In genomic region chr6:6319947-6320811, GRCh38 we compare ENCODE assay signal across 9 cellular contexts. TPM values are rescaled to one million over a fixed set of nuclear protein-coding genes. Genes with fewer than 3 reads are reported as not detected.
A peak's percentile ranks its signal among the peaks of the same experiment; 100 is the strongest.
DNase-seq lines count a peak whose midpoint lies in the region; ATAC-seq and TF ChIP-seq lines count a peak whose summit lies in the region.
"Had no signal": no experiment of that assay in that cellular context is flagged by ENCODE, and none has a peak within 500 bp of the region (broad histone marks: within the 10 kb centered on the region; RNA-seq: fewer than 3 reads in every experiment).

Gene F13A1 (minus strand): TSS chr6:6320662. CDS start chr6:6318664, 1,998 bp downstream.

- H3K9me3 Mint-ChIP-seq in WTC11: no peaks in the 10 kb centered on the region

- WGBS in thymus: 6% methylated on average over 39 of the region's 39 CpGs

- H3K4me1 Mint-ChIP-seq in WTC11: peaks cover 35% of the 10 kb centered on the region

- H3K4me1 ChIP-seq in left lung (peaks cover 0 to 13% of the 10 kb centered on the region in 2 donors), thymus (ENCODE audit: control insufficient read depth, insufficient read depth, low read length) (no peaks in the 10 kb centered on the region)

- CTCF ChIA-PET in WTC11 (lab: Charles Lee): interaction anchor here (0.7 to 2.3 kb wide), 4 partner anchors 175 to 316 kb away, joined by 3 to 17 read pairs (median 3); no protein-coding TSS in a partner anchor

- H3K4me3 ChIP-seq in left lung (peak within 1 kb of the TSS in 1 of 2 donors; percentile 16), thymus (ENCODE audit: low read length) (no peak within 1 kb of the TSS)

- intact Hi-C loops in left lung (cut with DNase I): no loop called here

- peak; percentile 48 for ATAC-seq in HG02759 (IDR thresholded peaks at IDR 0.05; ENCODE audit: unreplicated experiment)
- peak; percentile 73 for ATAC-seq in WTC11
- ATAC-seq in left lung: peak; percentile 65
- no peak for ATAC-seq in GM19023 (IDR thresholded peaks at IDR 0.05; ENCODE audit: unreplicated experiment)
- ATAC-seq in GM18505 (IDR thresholded peaks at IDR 0.05; ENCODE audit: unreplicated experiment): no peak

- POLR2A ChIA-PET in WTC11 (lab: Charles Lee): interaction anchor here (0.8 kb wide), 1 partner anchor 175 kb away, joined by 4 read pairs; no protein-coding TSS in a partner anchor

- DNase-seq in WTC11 (ENCODE audit: low spot score): peak; percentile 57
- DNase-seq in left lung: peak; percentile 53 to 84
- no peak for DNase-seq in SIG-M5 treated with dmso at 0.1 percent for 504 hours (lab: John Stamatoyannopoulos, UW; ENCODE audit: unreplicated experiment)
- no peak for DNase-seq in NCI-H1694 (lab: John Stamatoyannopoulos, UW)
- DNase-seq: NCI-H226 had no signal

- H3K4me3 Mint-ChIP-seq in WTC11: peak within 1 kb of the TSS; percentile 73

- H3K27me3 ChIP-seq in left lung (peaks cover 8 to 48% of the 10 kb centered on the region in 2 donors), thymus (ENCODE audit: control insufficient read depth, insufficient read depth) (peaks cover 20% of the 10 kb centered on the region)

- no peak for TF ChIP-seq POLR2A in GM18505 (IDR thresholded peaks at IDR 0.05; ENCODE audit: borderline replicate concordance, extremely low read depth, insufficient read depth, insufficient read length)

- no peaks in the 10 kb centered on the region for H3K36me3 ChIP-seq in left lung
- no peaks in the 10 kb centered on the region for H3K36me3 ChIP-seq in thymus (ENCODE audit: control insufficient read depth, insufficient read depth)

- H3K9me3 ChIP-seq in left lung (no peaks in the 10 kb centered on the region), thymus (ENCODE audit: control insufficient read depth) (no peaks in the 10 kb centered on the region)

- no peak within 1 kb of the TSS for H3K27ac Mint-ChIP-seq in WTC11

- TF ChIP-seq CTCF in WTC11 (IDR thresholded peaks at IDR 0.05) (no peak), left lung (IDR thresholded peaks at IDR 0.05) (no peak)

- H3K27ac ChIP-seq in left lung (no peak within 1 kb of the TSS), thymus (ENCODE audit: low read depth) (no peak within 1 kb of the TSS)

- H3K36me3 Mint-ChIP-seq in WTC11: no peaks in the 10 kb centered on the region

- peaks cover 48% of the 10 kb centered on the region for H3K27me3 Mint-ChIP-seq in WTC11 (ENCODE audit: low read depth)

TF ChIP-seq in WTC11, 78 proteins besides CTCF, POLR2A, EP300 and RAD21:
- TF ChIP-seq ZNF532 (CRISPR knock-in tag; IDR thresholded peaks at IDR 0.05; ENCODE audit: borderline replicate concordance) (no peak), NFE2L1 (CRISPR knock-in tag; IDR thresholded peaks at IDR 0.05) (0 out of 2 replicates have a peak, but pooled peaks have one; percentile 43), ZNF138 (CRISPR knock-in tag; conservative IDR thresholded peaks at IDR 0.05) (no peak), ZNF263 (CRISPR knock-in tag; IDR thresholded peaks at IDR 0.05; ENCODE audit: low read depth) (peak; percentile 23; the same call in 1 of the 2 replicates), FOXK1 (CRISPR knock-in tag; IDR thresholded peaks at IDR 0.05) (peak; percentile 26; the same call in 1 of the 2 replicates), ZNF232 (CRISPR knock-in tag; IDR thresholded peaks at IDR 0.05) (0 out of 2 replicates have a peak, but pooled peaks have one; percentile 13), JAZF1 (CRISPR knock-in tag; IDR thresholded peaks at IDR 0.05) (no peak)
- TF ChIP-seq, protein P1, sequence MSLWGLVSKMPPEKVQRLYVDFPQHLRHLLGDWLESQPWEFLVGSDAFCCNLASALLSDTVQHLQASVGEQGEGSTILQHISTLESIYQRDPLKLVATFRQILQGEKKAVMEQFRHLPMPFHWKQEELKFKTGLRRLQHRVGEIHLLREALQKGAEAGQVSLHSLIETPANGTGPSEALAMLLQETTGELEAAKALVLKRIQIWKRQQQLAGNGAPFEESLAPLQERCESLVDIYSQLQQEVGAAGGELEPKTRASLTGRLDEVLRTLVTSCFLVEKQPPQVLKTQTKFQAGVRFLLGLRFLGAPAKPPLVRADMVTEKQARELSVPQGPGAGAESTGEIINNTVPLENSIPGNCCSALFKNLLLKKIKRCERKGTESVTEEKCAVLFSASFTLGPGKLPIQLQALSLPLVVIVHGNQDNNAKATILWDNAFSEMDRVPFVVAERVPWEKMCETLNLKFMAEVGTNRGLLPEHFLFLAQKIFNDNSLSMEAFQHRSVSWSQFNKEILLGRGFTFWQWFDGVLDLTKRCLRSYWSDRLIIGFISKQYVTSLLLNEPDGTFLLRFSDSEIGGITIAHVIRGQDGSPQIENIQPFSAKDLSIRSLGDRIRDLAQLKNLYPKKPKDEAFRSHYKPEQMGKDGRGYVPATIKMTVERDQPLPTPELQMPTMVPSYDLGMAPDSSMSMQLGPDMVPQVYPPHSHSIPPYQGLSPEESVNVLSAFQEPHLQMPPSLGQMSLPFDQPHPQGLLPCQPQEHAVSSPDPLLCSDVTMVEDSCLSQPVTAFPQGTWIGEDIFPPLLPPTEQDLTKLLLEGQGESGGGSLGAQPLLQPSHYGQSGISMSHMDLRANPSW (CRISPR knock-in tag; conservative IDR thresholded peaks at IDR 0.05; ENCODE audit: low read depth): no peak
- TF ChIP-seq, protein P2, sequence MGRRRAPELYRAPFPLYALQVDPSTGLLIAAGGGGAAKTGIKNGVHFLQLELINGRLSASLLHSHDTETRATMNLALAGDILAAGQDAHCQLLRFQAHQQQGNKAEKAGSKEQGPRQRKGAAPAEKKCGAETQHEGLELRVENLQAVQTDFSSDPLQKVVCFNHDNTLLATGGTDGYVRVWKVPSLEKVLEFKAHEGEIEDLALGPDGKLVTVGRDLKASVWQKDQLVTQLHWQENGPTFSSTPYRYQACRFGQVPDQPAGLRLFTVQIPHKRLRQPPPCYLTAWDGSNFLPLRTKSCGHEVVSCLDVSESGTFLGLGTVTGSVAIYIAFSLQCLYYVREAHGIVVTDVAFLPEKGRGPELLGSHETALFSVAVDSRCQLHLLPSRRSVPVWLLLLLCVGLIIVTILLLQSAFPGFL (CRISPR knock-in tag; IDR thresholded peaks at IDR 0.05; ENCODE audit: borderline replicate concordance): no peak
- TF ChIP-seq, protein P3, sequence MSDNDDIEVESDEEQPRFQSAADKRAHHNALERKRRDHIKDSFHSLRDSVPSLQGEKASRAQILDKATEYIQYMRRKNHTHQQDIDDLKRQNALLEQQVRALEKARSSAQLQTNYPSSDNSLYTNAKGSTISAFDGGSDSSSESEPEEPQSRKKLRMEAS (CRISPR knock-in tag; IDR thresholded peaks at IDR 0.05): peak; percentile 63; the same call in 1 of the 2 replicates

RNA-seq across cellular contexts. Expression of gene F13A1, which starts in this region (rescaled TPM):
- 1.0 to 1.3 TPM (median 1.1 TPM) in 3 replicates for total RNA-seq in WTC11 (2021)
- 100 to 1,000 TPM in 1 of 2 donors, 10 to 100 TPM in 1; 80.5 to 153 TPM for total RNA-seq in left lung
- 22.5 TPM for polyA plus RNA-seq in thymus

Comparison
In these comparisons a context has a peak if more than half of its experiments do, and no peak if none do; other contexts are left out.
1. RNA of gene F13A1 (total RNA-seq): 80.5 to 153 TPM in left lung; 1.0 to 1.3 TPM in WTC11; every median in the first group is over 10 times any median in the second.
2. ATAC-seq: peak in HG02759 (single experiment), WTC11 (single experiment) and left lung (single experiment); none in GM19023 (single experiment) and GM18505 (single experiment).
3. DNase-seq: peak in WTC11 (single experiment) and left lung (2 of 2); none in SIG-M5 treated with dmso at 0.1 percent for 504 hours (single experiment) and NCI-H1694 (single experiment).